Comparison of ENCODE assay signal across 27 cellular contexts in genomic region chr11:97641988-97642387, GRCh38.
"Had no signal": no experiment of that assay in that cellular context is flagged by ENCODE, and none has a peak within 500 bp of the region (broad histone marks: within the 10 kb centered on the region; RNA-seq: fewer than 3 reads in every experiment).

No MANE protein-coding gene starts in this region.

- H3K27ac Mint-ChIP-seq: dendritic cell treated with granulocyte-macrophage colony-stimulating factor and Interleukin-4, amounts not matched to agents 40 ng/mL and 50 ng/mL, for 4 days; effector memory CD8-positive, alpha-beta T cell had no signal

- H3K27me3 ChIP-seq: colonic mucosa, dorsolateral prefrontal cortex, esophagus muscularis mucosa, esophagus squamous epithelium, foreskin keratinocyte, gastrocnemius medialis, gastroesophageal sphincter, heart left ventricle, heart right ventricle, hepatocyte had no signal

- H3K27me3 Mint-ChIP-seq: dendritic cell treated with granulocyte-macrophage colony-stimulating factor and Interleukin-4, amounts not matched to agents 40 ng/mL and 50 ng/mL, for 4 days; effector memory CD8-positive, alpha-beta T cell had no signal

- H3K4me3 Mint-ChIP-seq: dendritic cell treated with granulocyte-macrophage colony-stimulating factor and Interleukin-4, amounts not matched to agents 40 ng/mL and 50 ng/mL, for 4 days; effector memory CD8-positive, alpha-beta T cell had no signal

- H3K4me1 ChIP-seq: colonic mucosa, esophagus muscularis mucosa, esophagus squamous epithelium, foreskin keratinocyte, gastrocnemius medialis, gastroesophageal sphincter, heart left ventricle, heart right ventricle had no signal

- H3K27ac ChIP-seq: colonic mucosa, coronary artery, dorsolateral prefrontal cortex, epithelial cell of prostate, esophagus muscularis mucosa, esophagus squamous epithelium, foreskin keratinocyte, gastrocnemius medialis, gastroesophageal sphincter, heart left ventricle, heart right ventricle, hepatocyte had no signal

- H3K79me2 ChIP-seq: hepatocyte had no signal

- H3K9me3 ChIP-seq: colonic mucosa, esophagus squamous epithelium, gastrocnemius medialis had no signal

- ATAC-seq: effector memory CD8-positive, alpha-beta T cell; esophagus mucosa; foreskin keratinocyte; gastrocnemius medialis; gastroesophageal sphincter; heart left ventricle; heart right ventricle had no signal

- H3K4me2 ChIP-seq: hepatocyte had no signal

- H3K36me3 ChIP-seq: colonic mucosa, esophagus muscularis mucosa, esophagus squamous epithelium, gastrocnemius medialis, gastroesophageal sphincter, heart left ventricle, heart right ventricle had no signal

- H3K4me3 ChIP-seq: colonic mucosa, coronary artery, dorsolateral prefrontal cortex, esophagus muscularis mucosa, esophagus squamous epithelium, gastrocnemius medialis, gastroesophageal sphincter, heart left ventricle, heart right ventricle, hepatocyte had no signal

- DNase-seq: colonic mucosa; cortex of kidney; dermis blood vessel endothelial cell; dorsolateral prefrontal cortex; effector CD4-positive, alpha-beta T cell; effector CD8-positive, alpha-beta T cell; effector memory CD4-positive, alpha-beta T cell; effector memory CD8-positive, alpha-beta T cell; erythroblast; esophagus squamous epithelium; foreskin fibroblast; foreskin keratinocyte; foreskin melanocyte; gastrocnemius medialis; glutamatergic neuron; head of caudate nucleus; heart left ventricle; heart right ventricle had no signal

- H2AFZ ChIP-seq: hepatocyte had no signal

- FAIRE-seq: endometrium, endothelial cell of umbilical vein had no signal
